In genomic region chr12:8243682-8244161, GRCh38 we compare ENCODE assay signal across 1 cellular context.
TF ChIP-seq lines count a peak whose summit lies in the region.

No MANE protein-coding gene starts in this region.

TF ChIP-seq in K562, 482 proteins besides CTCF, POLR2A, EP300 and RAD21 (continued from another document):
- peak; percentile 10; the same call in 1 of the 2 replicates for TF ChIP-seq POLR2G (IDR thresholded peaks at IDR 0.05; ENCODE audit: low read depth, low read length)
